Comparison of ENCODE assay signal across 11 cellular contexts in the genomic region with DNA sequence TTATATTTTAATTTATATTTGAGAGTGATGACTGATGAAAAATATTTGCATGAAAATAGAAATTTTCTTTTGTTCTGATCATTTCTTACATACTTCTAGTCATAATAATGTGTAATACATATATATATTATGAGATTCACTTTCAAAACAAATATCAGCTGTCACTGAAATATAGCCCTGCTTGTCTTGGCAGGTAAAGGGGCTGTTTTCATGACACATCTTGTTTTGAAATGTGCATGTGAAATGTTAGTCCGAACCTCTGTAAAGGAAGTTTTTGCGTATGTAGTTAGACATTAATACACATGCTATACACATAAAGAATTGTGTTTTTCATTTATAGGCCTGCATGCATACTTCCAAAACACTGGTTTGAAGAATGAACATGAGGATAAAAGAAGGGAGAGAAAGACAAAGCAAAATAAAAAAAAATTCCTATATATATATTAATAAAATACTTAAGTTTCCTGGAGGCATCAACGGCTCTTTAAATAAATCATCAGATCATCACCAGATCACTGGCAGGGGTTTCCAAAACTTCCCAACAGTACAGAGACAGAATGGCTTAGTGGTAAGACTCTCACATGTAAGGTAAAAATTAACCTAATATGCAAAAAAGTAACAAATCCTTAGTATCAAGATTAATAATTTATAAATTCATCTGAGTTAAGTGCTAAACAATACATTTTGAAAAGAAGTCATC.
A peak's percentile ranks its signal among the peaks of the same experiment; 100 is the strongest.
DNase-seq lines count a peak whose midpoint lies in the region; ATAC-seq, FAIRE-seq and TF ChIP-seq lines count a peak whose summit lies in the region.
"Had no signal": no experiment of that assay in that cellular context is flagged by ENCODE, and none has a peak within 500 bp of the region (broad histone marks: within the 10 kb centered on the region; RNA-seq: fewer than 3 reads in every experiment).

No MANE protein-coding gene starts in this region.

- ATAC-seq in HG02588 (IDR thresholded peaks at IDR 0.05; ENCODE audit: unreplicated experiment) (peak; percentile 35), HG03520 (IDR thresholded peaks at IDR 0.05; ENCODE audit: unreplicated experiment) (peak; percentile 8)
- peak in 1 of 2 donors; percentile 50 for ATAC-seq in natural killer cell treated with Interleukin-12 subunit alpha and Interleukin-12 subunit beta and Interleukin-15 and Interleukin-18, amount 100 ng/mL, for 72 hours
- ATAC-seq: A549 had no signal

- peak overlapping the region; percentile 68 for H3K4me3 Mint-ChIP-seq in activated CD4-positive, alpha-beta T cell treated with anti-CD3 and anti-CD28 coated beads, Interleukin-2, amount 10 ng/mL, durations not matched to agents 24 days and 14 days
- H3K4me3 Mint-ChIP-seq in natural killer cell treated with Interleukin-12 subunit alpha and Interleukin-12 subunit beta and Interleukin-15 and Interleukin-18, amount 100 ng/mL, for 72 hours, result peak overlapping the region; percentile 89
- H3K4me3 Mint-ChIP-seq in H9 (no peak overlapping the region), glutamatergic neuron (ENCODE audit: unreplicated experiment) (no peak overlapping the region)

- intact Hi-C loops in activated CD4-positive, alpha-beta T cell treated with anti-CD3 and anti-CD28 coated beads, Interleukin-2, amount 10 ng/mL, durations not matched to agents 24 days and 14 days (cut with micrococcal nuclease), result loop anchor here (1.0 to 5.0 kb wide), 4 partner anchors 60 to 531 kb away; partner anchors contain the start of genes CEP128, SEL1L and STON2

- no peak for DNase-seq in activated CD4-positive, alpha-beta T cell treated with anti-CD3 and anti-CD28 coated beads, Interleukin-2, amount 10 ng/mL, durations not matched to agents 24 days and 14 days
- DNase-seq in activated CD4-positive, alpha-beta T cell treated with anti-CD3 and anti-CD28 coated beads, Interleukin-2, amount 50 U/mL, for 48 hours, result no peak
- DNase-seq in natural killer cell treated with Interleukin-12 subunit alpha and Interleukin-12 subunit beta and Interleukin-15 and Interleukin-18, amount 100 ng/mL, for 72 hours (ENCODE audit: low spot score), result no peak
- DNase-seq in H9, result no peak
- no peak for DNase-seq in frontal cortex (ENCODE audit: low spot score in 2 of 2)
- DNase-seq in glutamatergic neuron, result no peak
- DNase-seq: dermis blood vessel endothelial cell had no signal

- no peak overlapping the region for H2AFZ ChIP-seq in H9 (ENCODE audit: low read length)

- no peak overlapping the region for H4K8ac ChIP-seq in H9 (replicated peaks; ENCODE audit: insufficient read length, low read depth, low read length)

- no peaks in the 10 kb centered on the region for H3K79me2 ChIP-seq in H9 (ENCODE audit: insufficient read depth, low read length)

- no peaks in the 10 kb centered on the region for H3K27me3 Mint-ChIP-seq in activated CD4-positive, alpha-beta T cell treated with anti-CD3 and anti-CD28 coated beads, Interleukin-2, amount 10 ng/mL, durations not matched to agents 24 days and 14 days
- no peaks in the 10 kb centered on the region for H3K27me3 Mint-ChIP-seq in natural killer cell treated with Interleukin-12 subunit alpha and Interleukin-12 subunit beta and Interleukin-15 and Interleukin-18, amount 100 ng/mL, for 72 hours
- 0 out of 2 replicates have a peak, but pooled peaks cover 1% of the 10 kb centered on the region for H3K27me3 Mint-ChIP-seq in H9 (ENCODE audit: low read depth)
- no peaks in the 10 kb centered on the region for H3K27me3 Mint-ChIP-seq in glutamatergic neuron (ENCODE audit: unreplicated experiment)

- H2BK12ac ChIP-seq in H9 (ENCODE audit: insufficient read length, low read depth, low read length), result no peak overlapping the region

- no peaks in the 10 kb centered on the region for H3K9me3 ChIP-seq in H9 (ENCODE audit: control insufficient read depth, low read depth, low read length)
- H3K9me3 ChIP-seq: A549 had no signal

- no peaks in the 10 kb centered on the region for H4K20me1 ChIP-seq in H9 (ENCODE audit: control insufficient read depth, insufficient read depth, insufficient read length)

- H3K23me2 ChIP-seq in H9 (ENCODE audit: insufficient read length, low read depth, low read length, poor library complexity, severe bottlenecking), result no peaks in the 10 kb centered on the region

- H3K27ac Mint-ChIP-seq in activated CD4-positive, alpha-beta T cell treated with anti-CD3 and anti-CD28 coated beads, Interleukin-2, amount 10 ng/mL, durations not matched to agents 24 days and 14 days, result peak overlapping the region; percentile 88
- peak overlapping the region; percentile 90 to 92 for H3K27ac Mint-ChIP-seq in natural killer cell treated with Interleukin-12 subunit alpha and Interleukin-12 subunit beta and Interleukin-15 and Interleukin-18, amount 100 ng/mL, for 72 hours
- H3K27ac Mint-ChIP-seq in H9, result no peak overlapping the region
- H3K27ac Mint-ChIP-seq in glutamatergic neuron (ENCODE audit: unreplicated experiment), result no peak overlapping the region

- H2AK5ac ChIP-seq in H9 (ENCODE audit: insufficient read length, low read length), result no peak overlapping the region

- H3K4me1 Mint-ChIP-seq in activated CD4-positive, alpha-beta T cell treated with anti-CD3 and anti-CD28 coated beads, Interleukin-2, amount 10 ng/mL, durations not matched to agents 24 days and 14 days, result peaks cover 55% of the 10 kb centered on the region
- peaks cover 20 to 39% of the 10 kb centered on the region in 2 donors for H3K4me1 Mint-ChIP-seq in natural killer cell treated with Interleukin-12 subunit alpha and Interleukin-12 subunit beta and Interleukin-15 and Interleukin-18, amount 100 ng/mL, for 72 hours (ENCODE audit: low read depth in 2 of 2)
- H3K4me1 Mint-ChIP-seq in H9 (peaks cover 0 to 4% of the 10 kb centered on the region in 2 experiments; a peak in 1 of 4 replicates), glutamatergic neuron (ENCODE audit: low read depth, unreplicated experiment) (no peaks in the 10 kb centered on the region)

- H3K36me3 Mint-ChIP-seq in activated CD4-positive, alpha-beta T cell treated with anti-CD3 and anti-CD28 coated beads, Interleukin-2, amount 10 ng/mL, durations not matched to agents 24 days and 14 days (ENCODE audit: low read depth), result peaks cover 47% of the 10 kb centered on the region
- peaks cover 18% of the 10 kb centered on the region for H3K36me3 Mint-ChIP-seq in natural killer cell treated with Interleukin-12 subunit alpha and Interleukin-12 subunit beta and Interleukin-15 and Interleukin-18, amount 100 ng/mL, for 72 hours
- H3K36me3 Mint-ChIP-seq in H9 (ENCODE audit: insufficient read depth in 1 of 3, low read depth in 3 of 3), result peaks cover 0 to 15% (median 14%) of the 10 kb centered on the region in 3 experiments; a peak in 4 of 7 replicates
- H3K36me3 Mint-ChIP-seq in glutamatergic neuron (ENCODE audit: unreplicated experiment), result no peaks in the 10 kb centered on the region

- no peak overlapping the region for H3K9ac ChIP-seq in H9 (ENCODE audit: extremely low read depth, insufficient read length, low read length)

- H4K91ac ChIP-seq in H9 (ENCODE audit: insufficient read length, low read depth, low read length), result no peak overlapping the region

- no peak overlapping the region for H4K5ac ChIP-seq in H9 (ENCODE audit: insufficient read length, low read depth, low read length)

- no peak overlapping the region for H3K18ac ChIP-seq in H9 (ENCODE audit: insufficient read length, low read depth, low read length)

- FAIRE-seq in frontal cortex (lab: Jason Lieb, UNC), result no peak
- FAIRE-seq: A549, RCC 7860 had no signal

- no peak overlapping the region for H3K4me2 ChIP-seq in H9 (ENCODE audit: insufficient read depth, insufficient read length, low read length)
- H3K4me2 ChIP-seq: A549 had no signal

- H2BK120ac ChIP-seq in H9 (ENCODE audit: low read depth, low read length, poor library complexity, severe bottlenecking), result no peak overlapping the region

- TF ChIP-seq CTCF in H9 (conservative IDR thresholded peaks at IDR 0.05) (no peak), glutamatergic neuron (IDR thresholded peaks at IDR 0.05; ENCODE audit: partially characterized antibody, unreplicated experiment) (no peak)

- no peak overlapping the region for H2BK20ac ChIP-seq in H9 (ENCODE audit: low read depth, low read length, poor library complexity, severe bottlenecking)

- H3K23ac ChIP-seq in H9 (ENCODE audit: insufficient read length, low read depth, low read length), result no peak overlapping the region

- no peak overlapping the region for H2BK15ac ChIP-seq in H9 (ENCODE audit: low read depth, low read length)

- no peaks in the 10 kb centered on the region for H3K79me1 ChIP-seq in H9 (ENCODE audit: insufficient read depth, low read depth, low read length, poor library complexity, severe bottlenecking)

- no peak overlapping the region for H2BK5ac ChIP-seq in H9 (ENCODE audit: insufficient read length, low read length)

- H3K9me3 Mint-ChIP-seq in activated CD4-positive, alpha-beta T cell treated with anti-CD3 and anti-CD28 coated beads, Interleukin-2, amount 10 ng/mL, durations not matched to agents 24 days and 14 days, result no peaks in the 10 kb centered on the region
- no peaks in the 10 kb centered on the region for H3K9me3 Mint-ChIP-seq in natural killer cell treated with Interleukin-12 subunit alpha and Interleukin-12 subunit beta and Interleukin-15 and Interleukin-18, amount 100 ng/mL, for 72 hours
- H3K9me3 Mint-ChIP-seq in H9 (no peaks in the 10 kb centered on the region), glutamatergic neuron (ENCODE audit: unreplicated experiment) (no peaks in the 10 kb centered on the region)

- no peak overlapping the region for H3T11ph ChIP-seq in H9 (ENCODE audit: low read length)

- no CpG with 5 or more reads among the region's 3 CpGs for WGBS in H9 (ENCODE audit: extremely low coverage, insufficient read length, low lambda C conversion rate)

- H3K4ac ChIP-seq in H9 (ENCODE audit: low read depth, low read length), result no peak overlapping the region

- no peak overlapping the region for H3K56ac ChIP-seq in H9 (ENCODE audit: insufficient read length, low read depth, low read length)

- H3K14ac ChIP-seq in H9 (ENCODE audit: insufficient read depth, low read length), result no peak overlapping the region

- no peak overlapping the region for H3K27ac ChIP-seq in H9 (ENCODE audit: insufficient read length, low read depth, low read length)
- H3K27ac ChIP-seq: A549 had no signal

- H3K27me3 ChIP-seq in H9 (ENCODE audit: insufficient read depth, low read length), result no peaks in the 10 kb centered on the region

- H3K4me1 ChIP-seq in H9 (ENCODE audit: insufficient read depth, low read length), result peaks cover 3% of the 10 kb centered on the region; the same call in 1 of the 2 replicates
- H3K4me1 ChIP-seq: A549 had no signal

Comparison
In these comparisons a context has a peak if more than half of its experiments do, and no peak if none do; other contexts are left out.
1. H3K27ac Mint-ChIP-seq: peak in activated CD4-positive, alpha-beta T cell treated with anti-CD3 and anti-CD28 coated beads, Interleukin-2, amount 10 ng/mL, durations not matched to agents 24 days and 14 days (single experiment) and natural killer cell treated with Interleukin-12 subunit alpha and Interleukin-12 subunit beta and Interleukin-15 and Interleukin-18, amount 100 ng/mL, for 72 hours (2 of 2); none in H9 (0 of 3) and glutamatergic neuron (single experiment).
2. H3K4me3 Mint-ChIP-seq: peak in activated CD4-positive, alpha-beta T cell treated with anti-CD3 and anti-CD28 coated beads, Interleukin-2, amount 10 ng/mL, durations not matched to agents 24 days and 14 days (single experiment) and natural killer cell treated with Interleukin-12 subunit alpha and Interleukin-12 subunit beta and Interleukin-15 and Interleukin-18, amount 100 ng/mL, for 72 hours (single experiment); none in H9 (0 of 2) and glutamatergic neuron (single experiment).